ENCODE assay signal across 25 cellular contexts in genomic region chr17:63949576-63950250, GRCh38. TPM values are rescaled to one million over a fixed set of nuclear protein-coding genes. Genes with fewer than 3 reads are reported as not detected.
DNase-seq lines count a peak whose midpoint lies in the region; TF ChIP-seq lines count a peak whose summit lies in the region.
"Had no signal": no experiment of that assay in that cellular context is flagged by ENCODE, and none has a peak within 500 bp of the region (broad histone marks: within the 10 kb centered on the region; RNA-seq: fewer than 3 reads in every experiment).

No MANE protein-coding gene starts in this region.

- no peak overlapping the region for H3K9ac ChIP-seq in OCI-LY3 (ENCODE audit: low read length)
- H3K9ac ChIP-seq in neuronal stem cell (ENCODE audit: low read depth, low read length, poor library complexity): no peak overlapping the region

- DNase-seq in DMS 273 (lab: John Stamatoyannopoulos, UW; ENCODE audit: unreplicated experiment) (peak; percentile 39), DMS 273 treated with DMSO at 0.1 percent for 48 hours (lab: John Stamatoyannopoulos, UW) (no peak), neuronal stem cell (ENCODE audit: low spot score) (no peak), NCI-H2196 (lab: John Stamatoyannopoulos, UW; ENCODE audit: unreplicated experiment) (no peak), OCI-M1 (lab: John Stamatoyannopoulos, UW) (no peak), NCI-H1694 (lab: John Stamatoyannopoulos, UW) (no peak)
- DNase-seq: BE2C; CD4-positive, CD25-positive, alpha-beta regulatory T cell; EL; GDM1; H7; Kasumi-1; MV-4-11; NCI-H1105; NCI-H146; NCI-H2029; NCI-H446 treated with DMSO at 0.1 percent for 48 hours; NCI-H526; NCI-H82; PC-3; SJCRH30 had no signal

- no peak overlapping the region for H3K4ac ChIP-seq in neuronal stem cell (ENCODE audit: low read length)

- peak overlapping the region; percentile 27 for H3K18ac ChIP-seq in neuronal stem cell (ENCODE audit: low read length)

- no peak overlapping the region for H4K8ac ChIP-seq in neuronal stem cell (ENCODE audit: low read depth, low read length)

- H2BK120ac ChIP-seq in neuronal stem cell (ENCODE audit: low read depth, low read length): no peak overlapping the region

- H2AFZ ChIP-seq in OCI-LY3 (ENCODE audit: low read depth, low read length): no peak overlapping the region
- H2AFZ ChIP-seq in neuronal stem cell (ENCODE audit: low read length): no peak overlapping the region

- 0 out of 2 replicates have a peak, but pooled peaks have one; percentile 9 for TF ChIP-seq CTCF in OCI-LY3 (IDR thresholded peaks at IDR 0.05; ENCODE audit: low read depth, low read length)

- H2AK5ac ChIP-seq in neuronal stem cell (ENCODE audit: low read depth, low read length): peak overlapping the region; percentile 7

- H2BK12ac ChIP-seq in neuronal stem cell (ENCODE audit: low read length): no peak overlapping the region

- no peak overlapping the region for H3K27ac ChIP-seq in OCI-LY3 (ENCODE audit: low read length)
- no peak overlapping the region for H3K27ac ChIP-seq in neuronal stem cell (replicated peaks; ENCODE audit: low read length)
- H3K27ac ChIP-seq: 22Rv1, SJCRH30 had no signal

- no peak overlapping the region for H3K4me2 ChIP-seq in OCI-LY3 (ENCODE audit: low read length)
- H3K4me2 ChIP-seq in neuronal stem cell (ENCODE audit: insufficient read depth, low read length, poor library complexity, severe bottlenecking): no peak overlapping the region

- H3K79me2 ChIP-seq in OCI-LY3 (ENCODE audit: low read length): no peaks in the 10 kb centered on the region

- H2BK5ac ChIP-seq in neuronal stem cell (ENCODE audit: low read length): no peak overlapping the region

- H3K9me3 ChIP-seq in OCI-LY3 (ENCODE audit: insufficient read depth, low read length) (no peaks in the 10 kb centered on the region), neuronal stem cell (replicated peaks in 1 of 2; ENCODE audit: control insufficient read depth in 2 of 2, insufficient read depth in 1 of 2, low read depth in 1 of 2, low read length in 2 of 2) (peaks cover 0 to 1% of the 10 kb centered on the region in 2 donors)
- H3K9me3 ChIP-seq: BE2C, SJCRH30 had no signal

- H4K20me1 ChIP-seq in OCI-LY3 (ENCODE audit: insufficient read depth, low read length): no peaks in the 10 kb centered on the region

- H3K4me1 ChIP-seq in OCI-LY3 (ENCODE audit: low read length) (peaks cover 42% of the 10 kb centered on the region), neuronal stem cell (ENCODE audit: control insufficient read depth in 2 of 2, insufficient read depth in 1 of 2, low read depth in 1 of 2, low read length in 2 of 2) (peaks cover 0 to 2% of the 10 kb centered on the region in 2 donors)
- H3K4me1 ChIP-seq: BE2C, SJCRH30 had no signal

- H3K27me3 ChIP-seq in OCI-LY3 (ENCODE audit: low read depth, low read length) (peaks cover 15% of the 10 kb centered on the region), neuronal stem cell (ENCODE audit: control insufficient read depth in 3 of 3, insufficient read depth in 3 of 3, low read depth in 1 of 3, low read length in 3 of 3) (peaks cover 0 to 5% (median 0%) of the 10 kb centered on the region in 3 experiments)
- H3K27me3 ChIP-seq: BE2C, SJCRH30 had no signal

- no peak overlapping the region for H4K91ac ChIP-seq in neuronal stem cell (ENCODE audit: low read depth, low read length, poor library complexity)

- H3K79me1 ChIP-seq in neuronal stem cell (ENCODE audit: low read depth, low read length): no peaks in the 10 kb centered on the region

- H2BK15ac ChIP-seq in neuronal stem cell (ENCODE audit: low read length): peak overlapping the region; percentile 75

- no peak overlapping the region for H3K4me3 ChIP-seq in OCI-LY3 (ENCODE audit: low read length)
- no peak overlapping the region for H3K4me3 ChIP-seq in neuronal stem cell (ENCODE audit: low read length in 2 of 2)
- H3K4me3 ChIP-seq: GM12878, SJCRH30 had no signal

- H3K36me3 ChIP-seq in OCI-LY3 (replicated peaks; ENCODE audit: low read depth, low read length) (no peaks in the 10 kb centered on the region), neuronal stem cell (replicated peaks in 1 of 2; ENCODE audit: control insufficient read depth in 2 of 2, insufficient read depth in 2 of 2, low read length in 2 of 2) (no peaks in the 10 kb centered on the region)
- H3K36me3 ChIP-seq: BE2C, SJCRH30 had no signal

- WGBS in neuronal stem cell (ENCODE audit: extremely low coverage in 2 of 2, insufficient read length in 2 of 2, insufficient replicate concordance in 1 of 2), 2 donors: no CpG with 5 or more reads among the region's 18 CpGs

- H3K14ac ChIP-seq in neuronal stem cell (ENCODE audit: low read length): no peak overlapping the region

- no peak overlapping the region for H3K23ac ChIP-seq in neuronal stem cell (ENCODE audit: low read depth, low read length, poor library complexity)

RNA-seq across cellular contexts. Expression of gene CD79B, which starts 17.6 kb away (rescaled TPM):
- 0.71 TPM for polyA plus RNA-seq in neuronal stem cell (2013, experiment 1 of 2)
- 0.79 TPM for polyA plus RNA-seq in neuronal stem cell (2013, experiment 2 of 2)
- polyA plus RNA-seq: HepG2 had no signal

RNA-seq across cellular contexts. Expression of gene SCN4A, which starts 23.0 kb away (rescaled TPM):
- 3.9 TPM for polyA plus RNA-seq in neuronal stem cell (2013, experiment 1 of 2)
- 3.8 TPM for polyA plus RNA-seq in neuronal stem cell (2013, experiment 2 of 2)
- polyA plus RNA-seq: CD4-positive, CD25-positive, alpha-beta regulatory T cell had no signal

RNA-seq across cellular contexts. Expression of gene GH1, which starts 31.1 kb away (rescaled TPM):
- polyA plus RNA-seq in neuronal stem cell (2013, experiment 1 of 2): 0.08 TPM
- 0.24 TPM for polyA plus RNA-seq in neuronal stem cell (2013, experiment 2 of 2)
- polyA plus RNA-seq: HepG2 had no signal

RNA-seq across cellular contexts. Expression of gene CSHL1, which starts 38.7 kb away (rescaled TPM):
- not detected for polyA plus RNA-seq in neuronal stem cell (2013, experiment 1 of 2)
- polyA plus RNA-seq in neuronal stem cell (2013, experiment 2 of 2): not detected
- polyA plus RNA-seq: CD4-positive, CD25-positive, alpha-beta regulatory T cell; GM12878; HepG2 had no signal

RNA-seq across cellular contexts. Expression of gene PRR29, which starts 48.4 kb away (rescaled TPM):
- polyA plus RNA-seq in neuronal stem cell (2013, experiment 1 of 2): 0.43 TPM
- 0.57 TPM for polyA plus RNA-seq in neuronal stem cell (2013, experiment 2 of 2)
